Comparison of ENCODE assay signal across 19 cellular contexts in the genomic region with DNA sequence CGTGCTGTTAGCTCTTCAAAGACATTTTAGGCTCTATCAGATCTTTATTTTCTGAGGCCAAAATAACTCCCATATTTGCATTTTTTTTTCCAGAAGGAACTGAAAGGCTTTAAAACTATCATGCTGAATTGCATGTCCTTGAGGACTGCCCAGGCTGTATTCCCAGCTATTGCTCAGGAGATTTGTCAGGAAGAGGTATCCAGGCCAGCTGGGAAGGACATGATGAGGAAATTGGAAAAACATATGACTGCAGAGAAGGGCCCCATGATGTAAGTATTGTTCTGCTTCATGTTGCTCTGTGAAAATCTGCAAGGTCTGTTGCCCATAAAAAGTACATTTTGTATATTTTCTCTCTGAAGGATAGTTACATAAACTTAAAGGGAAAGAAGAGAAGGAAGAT. TPM values are rescaled to one million over a fixed set of nuclear protein-coding genes. Genes with fewer than 3 reads are reported as not detected.
DNase-seq lines count a peak whose midpoint lies in the region; ATAC-seq and TF ChIP-seq lines count a peak whose summit lies in the region.
"Had no signal": no experiment of that assay in that cellular context is flagged by ENCODE, and none has a peak within 500 bp of the region (broad histone marks: within the 10 kb centered on the region; RNA-seq: fewer than 3 reads in every experiment).

No MANE protein-coding gene starts in this region.

- no peaks in the 10 kb centered on the region for H3K27me3 Mint-ChIP-seq in Calu3 (ENCODE audit: unreplicated experiment)
- H3K27me3 Mint-ChIP-seq in natural killer cell (ENCODE audit: low read depth in 2 of 2) = no peaks in the 10 kb centered on the region

- H3K36me3 ChIP-seq in body of pancreas (replicated peaks in 1 of 2; ENCODE audit: insufficient read depth in 1 of 2, low read depth in 2 of 2) (no peaks in the 10 kb centered on the region), sigmoid colon (no peaks in the 10 kb centered on the region)
- H3K36me3 ChIP-seq: colonic mucosa had no signal

- WGBS in body of pancreas, 2 donors = 54 to 72% methylated on average over 1 of the region's 1 CpG
- 81 to 92% methylated on average over 1 of the region's 1 CpG for WGBS in sigmoid colon, 2 donors

- H3K9me3 Mint-ChIP-seq in Calu3 (ENCODE audit: low read depth, unreplicated experiment) (no peaks in the 10 kb centered on the region), natural killer cell (no peaks in the 10 kb centered on the region)
- H3K9me3 Mint-ChIP-seq: CD8-positive, alpha-beta T cell had no signal

- TF ChIP-seq POLR2A in body of pancreas (IDR thresholded peaks at IDR 0.05) (no peak), sigmoid colon (IDR thresholded peaks at IDR 0.05) (no peak), erythroblast (IDR thresholded peaks at IDR 0.05; ENCODE audit: low read length) (no peak)

- H3K27ac Mint-ChIP-seq in Calu3 (ENCODE audit: unreplicated experiment) (peak overlapping the region; percentile 27), natural killer cell (no peak overlapping the region)
- H3K27ac Mint-ChIP-seq: CD8-positive, alpha-beta T cell had no signal

- H3K27ac ChIP-seq in body of pancreas (peak overlapping the region in 2 of 4 donors; percentile 3 to 31), sigmoid colon (peak overlapping the region; percentile 4 to 59 (median 54))
- H3K27ac ChIP-seq: colonic mucosa had no signal

- H3K27me3 ChIP-seq in body of pancreas = no peaks in the 10 kb centered on the region
- H3K27me3 ChIP-seq in sigmoid colon = no peaks in the 10 kb centered on the region
- H3K27me3 ChIP-seq: colonic mucosa had no signal

- H3K4me3 ChIP-seq in body of pancreas (no peak overlapping the region), sigmoid colon (no peak overlapping the region)
- H3K4me3 ChIP-seq: colonic mucosa, HAP-1, K562 had no signal

- CTCF ChIA-PET in Calu3 (lab: Charles Lee) = interaction anchor here (0.7 to 9.9 kb wide), 14 partner anchors 9 to 344 kb away, joined by 3 to 181 read pairs (median 6); a partner anchor contains a TSS

- TF ChIP-seq EP300 in sigmoid colon (IDR thresholded peaks at IDR 0.05) = no peak

- DNase-seq in Calu3 (no peak), body of pancreas (no peak), left cardiac atrium (no peak), sigmoid colon (peak; percentile 76), NCI-H226 (no peak), erythroblast (lab: John Stamatoyannopoulos, UW) (no peak), natural killer cell (no peak)
- DNase-seq: ACHN; CD8-positive, alpha-beta T cell; colonic mucosa; hippocampal formation; kidney; MV-4-11; NCI-H2029 treated with DMSO at 0.1 percent for 48 hours; NCI-H69; T-helper 9 cell had no signal

- no peak overlapping the region for H3K4me3 Mint-ChIP-seq in Calu3 (ENCODE audit: low read depth, unreplicated experiment)
- no peak overlapping the region for H3K4me3 Mint-ChIP-seq in natural killer cell
- H3K4me3 Mint-ChIP-seq: CD8-positive, alpha-beta T cell had no signal

- no peak for TF ChIP-seq CTCF in Calu3 (IDR thresholded peaks at IDR 0.05; ENCODE audit: unreplicated experiment)
- TF ChIP-seq CTCF in body of pancreas (IDR thresholded peaks at IDR 0.05) = no peak
- no peak for TF ChIP-seq CTCF in sigmoid colon (IDR thresholded peaks at IDR 0.05)
- no peak for TF ChIP-seq CTCF in natural killer cell (IDR thresholded peaks at IDR 0.05)

- BruUV-seq in Calu3 (replicated peaks; lab: Mats Ljungman, UMichigan) = no TSS peak

- H3K4me1 Mint-ChIP-seq in Calu3 (ENCODE audit: low read depth, unreplicated experiment) (peaks cover 50% of the 10 kb centered on the region), natural killer cell (peaks cover under 1% of the 10 kb centered on the region in 2 donors)

- ATAC-seq in body of pancreas (peak; percentile 57), left cardiac atrium (peak; percentile 67 to 83), GM21381 (IDR thresholded peaks at IDR 0.05; ENCODE audit: unreplicated experiment) (no peak), natural killer cell (no peak)
- ATAC-seq: CD8-positive, alpha-beta T cell; K562 had no signal

- H3K36me3 Mint-ChIP-seq in Calu3 (ENCODE audit: insufficient read depth, unreplicated experiment) = peaks cover 100% of the 10 kb centered on the region
- no peaks in the 10 kb centered on the region for H3K36me3 Mint-ChIP-seq in natural killer cell
- H3K36me3 Mint-ChIP-seq: CD8-positive, alpha-beta T cell had no signal

- H3K4me1 ChIP-seq in body of pancreas (peaks cover 24% of the 10 kb centered on the region), sigmoid colon (peaks cover 0 to 13% (median 5%) of the 10 kb centered on the region in 4 donors)
- H3K4me1 ChIP-seq: colonic mucosa had no signal

- H3K9me3 ChIP-seq in body of pancreas (no peaks in the 10 kb centered on the region), sigmoid colon (no peaks in the 10 kb centered on the region)
- H3K9me3 ChIP-seq: colonic mucosa, HAP-1 had no signal

- intact Hi-C loops in Calu3 (cut with micrococcal nuclease; ENCODE audit: unreplicated experiment) = no loop called here
- intact Hi-C loops in body of pancreas (cut with DNase I) = loop anchor here (5.0 to 10.0 kb wide), 2 partner anchors 91 to 279 kb away; a partner anchor contains a TSS
- intact Hi-C loops in left cardiac atrium (cut with DNase I) = no loop called here
- intact Hi-C loops in sigmoid colon (cut with DNase I) = loop anchor here (5.0 kb wide), 1 partner anchor 276 kb away; a partner anchor contains a TSS
- intact Hi-C loops in natural killer cell (cut with micrococcal nuclease) = no loop called here

RNA-seq across cellular contexts. Expression of a gene that starts 5.7 kb away (rescaled TPM):
- total RNA-seq in Calu3 (2022) (567 and 645 TPM in 2 replicates), body of pancreas (under 1 TPM; 0.66 to 0.78 TPM), left cardiac atrium (1 to 10 TPM; 1.3 to 1.9 TPM), sigmoid colon (1 to 10 TPM in 1 of 4 donors, under 1 TPM in 2, not detected in 1; 0.33 to 1.5 (median 0.83) TPM), natural killer cell (1 to 10 TPM; 3.4 to 4.9 (median 3.8) TPM)
- polyA plus RNA-seq in sigmoid colon = 10 to 100 TPM in 1 of 3 donors, 1 to 10 TPM in 2; 2.4 to 10.9 (median 8.6) TPM

RNA-seq across cellular contexts. Expression of a gene that starts 15.6 kb away (rescaled TPM):
- total RNA-seq in Calu3 (2022) (150 and 170 TPM in 2 replicates), body of pancreas (10 to 100 TPM; 11.4 to 13.8 TPM), left cardiac atrium (10 to 100 TPM; 23.3 to 43.8 TPM), sigmoid colon (10 to 100 TPM; 15.8 to 27.3 (median 20.5) TPM), natural killer cell (10 to 100 TPM; 75.9 to 94.6 (median 79.1) TPM)
- polyA plus RNA-seq in sigmoid colon = 10 to 100 TPM; 26.4 to 29.6 (median 27.8) TPM

Comparison
In these comparisons a context has a peak if more than half of its experiments do, and no peak if none do; other contexts are left out.
1. ATAC-seq: peak in body of pancreas (single experiment) and left cardiac atrium (2 of 2); none in GM21381 (single experiment) and natural killer cell (0 of 3).
2. RNA of a gene that starts 5.7 kb away (total RNA-seq): 567 to 645 TPM in Calu3; 3.4 to 4.9 TPM in natural killer cell, 1.3 to 1.9 TPM in left cardiac atrium, 0.33 to 1.5 TPM in sigmoid colon and 0.66 to 0.78 TPM in body of pancreas; every median in the first group is over 10 times any median in the second.
3. intact Hi-C loops: an anchor here in body of pancreas (5.0 to 10.0 kb wide) and sigmoid colon (5.0 kb wide); none called in Calu3, left cardiac atrium and natural killer cell.